Comparison of ENCODE assay signal across 8 cellular contexts in genomic region chr1:58465176-58465575, GRCh38.
"Had no signal": no experiment of that assay in that cellular context is flagged by ENCODE, and none has a peak within 500 bp of the region (broad histone marks: within the 10 kb centered on the region; RNA-seq: fewer than 3 reads in every experiment).

No MANE protein-coding gene starts in this region.

- ATAC-seq: GM12878 had no signal

- FAIRE-seq: G401.6, GM12878, GM12891, GM12892, GM18507, GM19239 had no signal

- H3K4me3 ChIP-seq: GM12878 had no signal

- DNase-seq: GDM1, GF-D8 had no signal
